8 cellular contexts compared by ENCODE assay signal in genomic region chr17:57946798-57947358, GRCh38. TPM values are rescaled to one million over a fixed set of nuclear protein-coding genes. Genes with fewer than 3 reads are reported as not detected.
DNase-seq lines count a peak whose midpoint lies in the region; ATAC-seq, FAIRE-seq and TF ChIP-seq lines count a peak whose summit lies in the region.

No MANE protein-coding gene starts in this region.

- CTCF ChIA-PET in Panc1 (lab: Charles Lee) = interaction anchor here (0.5 to 1.5 kb wide), 4 partner anchors 53 to 665 kb away, joined by 4 to 8 read pairs (median 6); no protein-coding TSS in a partner anchor

- no peak overlapping the region for H3K27ac ChIP-seq in DND-41 (ENCODE audit: low read length)
- H3K27ac ChIP-seq in Panc1 (ENCODE audit: low read length) = peak overlapping the region; percentile 98

- intact Hi-C loops in Panc1 (cut with micrococcal nuclease; ENCODE audit: unreplicated experiment) = loop anchor here (5.0 kb wide), 2 partner anchors 70 to 90 kb away; no protein-coding TSS in a partner anchor

- peaks cover 2% of the 10 kb centered on the region for H3K27me3 Mint-ChIP-seq in brain

- no peak overlapping the region for H2AFZ ChIP-seq in DND-41 (ENCODE audit: low read depth, low read length)

- H3K4me1 ChIP-seq in DND-41 (ENCODE audit: insufficient read depth, low read length) (peaks cover 12% of the 10 kb centered on the region), Panc1 (ENCODE audit: control insufficient read depth, insufficient read depth, low read length) (peaks cover 88% of the 10 kb centered on the region)

- POLR2A ChIA-PET in Panc1 (lab: Charles Lee) = interaction anchor here (0.6 to 1.4 kb wide), 5 partner anchors 34 to 86 kb away, joined by 4 to 11 read pairs (median 5); no protein-coding TSS in a partner anchor

- H3K4me3 Mint-ChIP-seq in brain = peak overlapping the region; percentile 17 to 70 (median 56)

- peak overlapping the region; percentile 28 to 92 (median 91) for H3K27ac Mint-ChIP-seq in brain

- BruUV-seq in Panc1 (replicated peaks; lab: Mats Ljungman, UMichigan) = no TSS peak

- DNase-seq in DND-41 (peak; percentile 66), Panc1 (ENCODE audit: low read depth, low spot score) (no peak), kidney epithelial cell (ENCODE audit: low read depth) (no peak), D721Med (ENCODE audit: insufficient read length, low spot score) (no peak)
- DNase-seq in stimulated activated naive CD8-positive, alpha-beta T cell treated with anti-CD3 and anti-CD28 coated beads, Interleukin-15, Interleukin-2, amounts not matched to agents 100 U/mL and 50 U/mL, for 24 hours = peak; percentile 37

- in situ Hi-C loops in Panc1 (cut with HindIII; ENCODE audit: low pct_unique_long_range_greater_than_20kb, low sequenced_read_pairs) = no loop called here

- H3K9ac ChIP-seq in DND-41 (ENCODE audit: low read depth, low read length) = no peak overlapping the region

- peaks cover 8% of the 10 kb centered on the region for H3K27me3 ChIP-seq in DND-41 (ENCODE audit: insufficient read depth, low read length, poor library complexity)
- H3K27me3 ChIP-seq in Panc1 (ENCODE audit: control insufficient read depth, insufficient read depth, low read length) = no peaks in the 10 kb centered on the region
- no peaks in the 10 kb centered on the region for H3K27me3 ChIP-seq in kidney epithelial cell (ENCODE audit: control insufficient read depth, insufficient read depth, low read length)

- H3K9me3 ChIP-seq in DND-41 (ENCODE audit: insufficient read depth, low read length, severe bottlenecking) = no peaks in the 10 kb centered on the region
- H3K9me3 ChIP-seq in Panc1 (ENCODE audit: control insufficient read depth, insufficient read depth, low read depth, low read length) = no peaks in the 10 kb centered on the region

- ATAC-seq in DND-41 (ENCODE audit: insufficient read depth, low read depth) = peak; percentile 97
- peak; percentile 85 for ATAC-seq in GM19467 (IDR thresholded peaks at IDR 0.05; ENCODE audit: unreplicated experiment)
- ATAC-seq in HG03460 (IDR thresholded peaks at IDR 0.05; ENCODE audit: unreplicated experiment) = peak; percentile 86
- peak; percentile 62 for ATAC-seq in Panc1
- peak; percentile 75 for ATAC-seq in stimulated activated naive CD8-positive, alpha-beta T cell treated with anti-CD3 and anti-CD28 coated beads, Interleukin-15, Interleukin-2, amounts not matched to agents 100 U/mL and 50 U/mL, for 24 hours

- no peak for TF ChIP-seq CTCF in DND-41 (IDR thresholded peaks at IDR 0.05; ENCODE audit: borderline replicate concordance, extremely low read depth, low read length, poor library complexity, severe bottlenecking)
- no peak for TF ChIP-seq CTCF in Panc1 (IDR thresholded peaks at IDR 0.05)
- no peak for TF ChIP-seq CTCF in brain (conservative IDR thresholded peaks at IDR 0.05)
- TF ChIP-seq CTCF in kidney epithelial cell (IDR thresholded peaks at IDR 0.05; ENCODE audit: insufficient read depth, low read length, poor library complexity, severe bottlenecking) = no peak
- TF ChIP-seq CTCF in D721Med (IDR thresholded peaks at IDR 0.05; ENCODE audit: insufficient read depth, missing control alignments) = no peak

- peaks cover 0 to 3% (median 0%) of the 10 kb centered on the region in 5 experiments for H3K9me3 Mint-ChIP-seq in brain

- H4K20me1 ChIP-seq in DND-41 (ENCODE audit: insufficient read depth, low read length) = peaks cover 2% of the 10 kb centered on the region; the same call in 1 of the 2 replicates

- H3K36me3 ChIP-seq in DND-41 (ENCODE audit: insufficient read depth, low read length) (no peaks in the 10 kb centered on the region), Panc1 (ENCODE audit: control insufficient read depth, insufficient read depth, low read length) (no peaks in the 10 kb centered on the region), kidney epithelial cell (ENCODE audit: control insufficient read depth, insufficient read depth, low read length) (no peaks in the 10 kb centered on the region)

- peak overlapping the region; percentile 54 for H3K4me2 ChIP-seq in DND-41 (ENCODE audit: insufficient read depth, low read length)

- H3K4me3 ChIP-seq in DND-41 (ENCODE audit: low read depth in 1 of 2, low read length in 2 of 2) (peak overlapping the region in 1 of 2 experiments; percentile 37; a peak in 2 of 4 replicates), Panc1 (ENCODE audit: low read depth in 2 of 2, low read length in 2 of 2) (peak overlapping the region; percentile 26 to 70), kidney epithelial cell (ENCODE audit: low read depth, low read length) (peak overlapping the region; percentile 17)

- no peaks in the 10 kb centered on the region for H3K79me2 ChIP-seq in DND-41 (ENCODE audit: insufficient read depth, low read length)

- no peak for FAIRE-seq in D721Med (lab: Jason Lieb, UNC)

- H3K4me1 Mint-ChIP-seq in brain = peaks cover 87% of the 10 kb centered on the region

- H3K36me3 Mint-ChIP-seq in brain = no peaks in the 10 kb centered on the region

RNA-seq across cellular contexts. Expression of gene CUEDC1, which starts 8.3 kb away (rescaled TPM):
- total RNA-seq in Panc1 (2021; ENCODE audit: unreplicated experiment) (103 TPM), kidney epithelial cell (24.6 and 27.7 TPM in 2 replicates)
- 107 TPM for polyA plus RNA-seq in Panc1 (2012; ENCODE audit: insufficient read length)
- polyA plus RNA-seq in brain (ENCODE audit: insufficient read depth, low read depth, low replicate concordance) = 97.8 TPM

RNA-seq across cellular contexts. Expression of gene VEZF1, which starts 41.2 kb away (rescaled TPM):
- total RNA-seq in Panc1 (2021; ENCODE audit: unreplicated experiment) (73.5 TPM), kidney epithelial cell (78.3 and 88.8 TPM in 2 replicates)
- 50.1 TPM for polyA plus RNA-seq in Panc1 (2012; ENCODE audit: insufficient read length)
- 72.5 TPM for polyA plus RNA-seq in brain (ENCODE audit: insufficient read depth, low read depth, low replicate concordance)

Comparison
In these comparisons a context has a peak if more than half of its experiments do, and no peak if none do; other contexts are left out.
1. DNase-seq: peak in DND-41 (single experiment) and stimulated activated naive CD8-positive, alpha-beta T cell treated with anti-CD3 and anti-CD28 coated beads, Interleukin-15, Interleukin-2, amounts not matched to agents 100 U/mL and 50 U/mL, for 24 hours (single experiment); none in Panc1 (single experiment), kidney epithelial cell (single experiment) and D721Med (single experiment).
2. Peak in every context shown above with its lines, with median percentiles within 50 percentile points of each other: ATAC-seq.